Comparison of ENCODE assay signal across 29 cellular contexts in genomic region chr1:238764779-238765178, GRCh38.
"Had no signal": no experiment of that assay in that cellular context is flagged by ENCODE, and none has a peak within 500 bp of the region (broad histone marks: within the 10 kb centered on the region; RNA-seq: fewer than 3 reads in every experiment).

No MANE protein-coding gene starts in this region.

- H3K27ac ChIP-seq: stomach, suprapubic skin, testis, thoracic aorta, thyroid gland, tibial artery, tibial nerve, transverse colon, upper lobe of left lung, upper lobe of right lung, uterus, vagina had no signal

- DNase-seq: stimulated activated CD4-positive, alpha-beta T cell treated with anti-CD3 and anti-CD28 coated beads, Interleukin-2, amount 100 ng/mL, for 48 hours; stimulated activated CD4-positive, alpha-beta T cell treated with anti-CD3 and anti-CD28 coated beads, Interleukin-4, amount 100 ng/mL, for 1 hour; stimulated activated CD4-positive, alpha-beta T cell treated with anti-CD3 and anti-CD28 coated beads, Interleukin-4, amount 100 ng/mL, for 24 hours; stimulated activated CD4-positive, alpha-beta T cell treated with anti-CD3 and anti-CD28 coated beads, Interleukin-4, amount 100 ng/mL, for 4 hours; stimulated activated CD8-positive, alpha-beta memory T cell treated with anti-CD3 and anti-CD28 coated beads, Interleukin-4, amount 100 ng/mL, for 48 hours; stimulated activated naive B cell treated with anti-CD40 and anti-IgM and Interleukin-4, amounts not matched to agents 10 μg/mL and 1 μg/mL and 100 μg/mL, for 72 hours; stimulated activated naive CD4-positive, alpha-beta T cell; stimulated activated naive CD4-positive, alpha-beta T cell treated with Interleukin-2 at 50 U/mL for 16 hours; stimulated activated naive CD8-positive, alpha-beta T cell treated with anti-CD3 and anti-CD28 coated beads, Interleukin-15, amount 100 ng/mL, for 72 hours; stimulated activated naive CD8-positive, alpha-beta T cell treated with anti-CD3 and anti-CD28 coated beads, Interleukin-15, Interleukin-2, amounts not matched to agents 100 U/mL and 50 U/mL, for 24 hours; stomach; substantia nigra; testis; thyroid gland; tibial artery; transverse colon; trophoblast cell; upper lobe of left lung; upper lobe of right lung; uterus had no signal

- H3K27me3 ChIP-seq: stomach, suprapubic skin, testis, thyroid gland, tibial artery, tibial nerve, transverse colon, upper lobe of left lung, upper lobe of right lung, uterus, vagina had no signal

- H3K4me3 Mint-ChIP-seq: stimulated activated effector memory CD8-positive, alpha-beta T cell treated with anti-CD3 and anti-CD28 coated beads, Interleukin-12 subunit alpha, Interleukin-12 subunit beta, amount 100 ng/mL, for 72 hours; stimulated activated memory B cell treated with anti-CD40 and anti-IgM and Interleukin-4, amounts not matched to agents 10 μg/mL and 1 μg/mL and 100 μg/mL, for 72 hours; stimulated activated naive B cell treated with anti-CD40 and anti-IgM and Interleukin-4, amounts not matched to agents 10 μg/mL and 1 μg/mL and 100 μg/mL, for 72 hours; stimulated activated naive CD8-positive, alpha-beta T cell treated with anti-CD3 and anti-CD28 coated beads, Interleukin-15, amount 100 ng/mL, for 72 hours; stimulated activated naive CD8-positive, alpha-beta T cell treated with anti-CD3 and anti-CD28 coated beads, Interleukin-15, Interleukin-2, amounts not matched to agents 100 ng/mL and 50 ng/mL, for 24 hours; type B pancreatic cell had no signal

- ATAC-seq: stimulated activated effector memory CD8-positive, alpha-beta T cell treated with anti-CD3 and anti-CD28 coated beads, Interleukin-12 subunit alpha, Interleukin-12 subunit beta, amount 100 ng/mL, for 72 hours; stimulated activated memory B cell treated with anti-CD40 and anti-IgM and Interleukin-4, amounts not matched to agents 10 μg/mL and 1 μg/mL and 100 μg/mL, for 72 hours; stimulated activated naive B cell treated with anti-CD40 and anti-IgM and Interleukin-4, amounts not matched to agents 10 μg/mL and 1 μg/mL and 100 μg/mL, for 72 hours; stimulated activated naive CD8-positive, alpha-beta T cell treated with anti-CD3 and anti-CD28 coated beads, Interleukin-15, amount 100 ng/mL, for 72 hours; stimulated activated naive CD8-positive, alpha-beta T cell treated with anti-CD3 and anti-CD28 coated beads, Interleukin-15, Interleukin-2, amounts not matched to agents 100 U/mL and 50 U/mL, for 24 hours; upper lobe of right lung had no signal

- H3K36me3 Mint-ChIP-seq: stimulated activated effector memory CD8-positive, alpha-beta T cell treated with anti-CD3 and anti-CD28 coated beads, Interleukin-12 subunit alpha, Interleukin-12 subunit beta, amount 100 ng/mL, for 72 hours; stimulated activated memory B cell treated with anti-CD40 and anti-IgM and Interleukin-4, amounts not matched to agents 10 μg/mL and 1 μg/mL and 100 μg/mL, for 72 hours; stimulated activated naive B cell treated with anti-CD40 and anti-IgM and Interleukin-4, amounts not matched to agents 10 μg/mL and 1 μg/mL and 100 μg/mL, for 72 hours; type B pancreatic cell had no signal

- H3K4me1 Mint-ChIP-seq: stimulated activated effector memory CD8-positive, alpha-beta T cell treated with anti-CD3 and anti-CD28 coated beads, Interleukin-12 subunit alpha, Interleukin-12 subunit beta, amount 100 ng/mL, for 72 hours; stimulated activated memory B cell treated with anti-CD40 and anti-IgM and Interleukin-4, amounts not matched to agents 10 μg/mL and 1 μg/mL and 100 μg/mL, for 72 hours; stimulated activated naive B cell treated with anti-CD40 and anti-IgM and Interleukin-4, amounts not matched to agents 10 μg/mL and 1 μg/mL and 100 μg/mL, for 72 hours; stimulated activated naive CD8-positive, alpha-beta T cell treated with anti-CD3 and anti-CD28 coated beads, Interleukin-15, amount 100 ng/mL, for 72 hours had no signal

- H3K9me3 ChIP-seq: testis, thyroid gland, uterus, vagina had no signal

- FAIRE-seq: urothelium cell line had no signal

- H3K27ac Mint-ChIP-seq: stimulated activated effector memory CD8-positive, alpha-beta T cell treated with anti-CD3 and anti-CD28 coated beads, Interleukin-12 subunit alpha, Interleukin-12 subunit beta, amount 100 ng/mL, for 72 hours; stimulated activated memory B cell treated with anti-CD40 and anti-IgM and Interleukin-4, amounts not matched to agents 10 μg/mL and 1 μg/mL and 100 μg/mL, for 72 hours; stimulated activated naive B cell treated with anti-CD40 and anti-IgM and Interleukin-4, amounts not matched to agents 10 μg/mL and 1 μg/mL and 100 μg/mL, for 72 hours; stimulated activated naive CD8-positive, alpha-beta T cell treated with anti-CD3 and anti-CD28 coated beads, Interleukin-15, amount 100 ng/mL, for 72 hours; stimulated activated naive CD8-positive, alpha-beta T cell treated with anti-CD3 and anti-CD28 coated beads, Interleukin-15, Interleukin-2, amounts not matched to agents 100 ng/mL and 50 ng/mL, for 24 hours; type B pancreatic cell had no signal

- H3K4me1 ChIP-seq: stomach, suprapubic skin, testis, thyroid gland, tibial artery, tibial nerve, transverse colon, upper lobe of left lung, upper lobe of right lung, uterus, vagina had no signal

- H3K27me3 Mint-ChIP-seq: stimulated activated memory B cell treated with anti-CD40 and anti-IgM and Interleukin-4, amounts not matched to agents 10 μg/mL and 1 μg/mL and 100 μg/mL, for 72 hours; stimulated activated naive B cell treated with anti-CD40 and anti-IgM and Interleukin-4, amounts not matched to agents 10 μg/mL and 1 μg/mL and 100 μg/mL, for 72 hours; stimulated activated naive CD8-positive, alpha-beta T cell treated with anti-CD3 and anti-CD28 coated beads, Interleukin-15, amount 100 ng/mL, for 72 hours; stimulated activated naive CD8-positive, alpha-beta T cell treated with anti-CD3 and anti-CD28 coated beads, Interleukin-15, Interleukin-2, amounts not matched to agents 100 ng/mL and 50 ng/mL, for 24 hours; type B pancreatic cell had no signal

- H3K36me3 ChIP-seq: stomach, suprapubic skin, thoracic aorta, thyroid gland, tibial artery, tibial nerve, transverse colon, upper lobe of left lung, upper lobe of right lung, uterus, vagina had no signal

- H3K4me3 ChIP-seq: stomach, suprapubic skin, testis, thoracic aorta, thyroid gland, tibial artery, tibial nerve, transverse colon, upper lobe of left lung, upper lobe of right lung, uterus, vagina had no signal
